Comparison of ENCODE assay signal across 8 cellular contexts in genomic region chr1:8373547-8374270, GRCh38. TPM values are rescaled to one million over a fixed set of nuclear protein-coding genes. Genes with fewer than 3 reads are reported as not detected.
DNase-seq lines count a peak whose midpoint lies in the region; ATAC-seq and TF ChIP-seq lines count a peak whose summit lies in the region.

No MANE protein-coding gene starts in this region.

- in situ Hi-C loops in ACHN (cut with HindIII; ENCODE audit: low pct_ligation_motif_present, low pct_unique_long_range_greater_than_20kb, low sequenced_read_pairs), result no loop called here

- H3K36me3 Mint-ChIP-seq in chondrocyte (ENCODE audit: low read depth), result no peaks in the 10 kb centered on the region

- no peak for ATAC-seq in GM19351 (IDR thresholded peaks at IDR 0.05; ENCODE audit: unreplicated experiment)
- no peak for ATAC-seq in HG03108 (IDR thresholded peaks at IDR 0.05; ENCODE audit: unreplicated experiment)

- H3K27me3 ChIP-seq in liver (ENCODE audit: control insufficient read depth in 4 of 4, insufficient read depth in 4 of 4, low read length in 3 of 4) (no peaks in the 10 kb centered on the region), subcutaneous abdominal adipose tissue (ENCODE audit: control insufficient read depth in 5 of 5, insufficient read depth in 4 of 5, low read length in 5 of 5) (no peaks in the 10 kb centered on the region)

- TF ChIP-seq CTCF in chondrocyte (IDR thresholded peaks at IDR 0.05) (no peak), liver (IDR thresholded peaks at IDR 0.05; ENCODE audit: low read depth, low read length, missing input control) (no peak)

- peak overlapping the region; percentile 53 for H3K4me3 Mint-ChIP-seq in chondrocyte (ENCODE audit: unreplicated experiment)

- H3K4me3 ChIP-seq in liver (ENCODE audit: low read depth in 1 of 3, low read length in 3 of 3) (no peak overlapping the region), subcutaneous abdominal adipose tissue (ENCODE audit: low read depth in 1 of 5, low read length in 5 of 5) (peak overlapping the region in 4 of 5 donors; percentile 2 to 44 (median 14))

- peaks cover 20 to 58% (median 52%) of the 10 kb centered on the region in 4 donors for H3K4me1 ChIP-seq in liver (ENCODE audit: control insufficient read depth in 4 of 4, insufficient read depth in 4 of 4, low read length in 3 of 4)
- H3K4me1 ChIP-seq in subcutaneous abdominal adipose tissue (ENCODE audit: control insufficient read depth in 5 of 5, insufficient read depth in 5 of 5, low read length in 5 of 5), result peaks cover 35 to 84% (median 76%) of the 10 kb centered on the region in 5 donors

- peak overlapping the region; percentile 26 to 61 for H3K27ac ChIP-seq in liver (ENCODE audit: low read depth in 1 of 2, low read length in 2 of 2)
- H3K27ac ChIP-seq in subcutaneous abdominal adipose tissue (ENCODE audit: low read depth, low read length), result peak overlapping the region; percentile 97

- H3K4me1 Mint-ChIP-seq in chondrocyte (ENCODE audit: low read depth), result peaks cover 69% of the 10 kb centered on the region

- H3K27ac Mint-ChIP-seq in chondrocyte (ENCODE audit: unreplicated experiment), result peak overlapping the region; percentile 96

- WGBS in liver, result 50% methylated on average over 21 of the region's 21 CpGs

- H3K9me3 ChIP-seq in liver (ENCODE audit: control insufficient read depth in 4 of 4, low read length in 3 of 4), result no peaks in the 10 kb centered on the region
- H3K9me3 ChIP-seq in subcutaneous abdominal adipose tissue (ENCODE audit: control insufficient read depth in 5 of 5, low read length in 5 of 5), result no peaks in the 10 kb centered on the region

- DNase-seq in ACHN (peak; percentile 83), NCI-H128 (lab: John Stamatoyannopoulos, UW; ENCODE audit: unreplicated experiment) (peak; percentile 53), chondrocyte (ENCODE audit: low spot score) (no peak), NK-92 (lab: John Stamatoyannopoulos, UW; ENCODE audit: unreplicated experiment) (no peak)

- no peaks in the 10 kb centered on the region for H3K9me3 Mint-ChIP-seq in chondrocyte (ENCODE audit: low read depth)

- H3K9ac ChIP-seq in liver (ENCODE audit: low read depth in 1 of 2, low read length in 2 of 2) (no peak overlapping the region), subcutaneous abdominal adipose tissue (ENCODE audit: low read length in 5 of 5) (peak overlapping the region; percentile 9 to 41 (median 35))

- H3K27me3 Mint-ChIP-seq in chondrocyte (ENCODE audit: low read depth), result no peaks in the 10 kb centered on the region

- TF ChIP-seq RAD21 in liver (IDR thresholded peaks at IDR 0.05), result peak in 1 of 2 donors; percentile 23

- H3K36me3 ChIP-seq in liver (ENCODE audit: control insufficient read depth in 4 of 4, insufficient read depth in 3 of 4, low read depth in 1 of 4, low read length in 3 of 4) (no peaks in the 10 kb centered on the region), subcutaneous abdominal adipose tissue (ENCODE audit: control insufficient read depth in 5 of 5, insufficient read depth in 5 of 5, low read length in 5 of 5) (peaks cover 0 to 9% (median 6%) of the 10 kb centered on the region in 5 donors)

TF ChIP-seq in liver, 16 proteins besides CTCF, POLR2A, EP300 and RAD21:
- TF ChIP-seq GABPA (IDR thresholded peaks at IDR 0.05 in 1 of 2, conservative IDR thresholded peaks at IDR 0.05 in 1 of 2) (no peak), SP1 (IDR thresholded peaks at IDR 0.05) (peak; percentile 43), NR2F2 (IDR thresholded peaks at IDR 0.05) (peak; percentile 55), ATF3 (IDR thresholded peaks at IDR 0.05) (peak; percentile 83), MAX (IDR thresholded peaks at IDR 0.05) (peak; percentile 62), RXRA (IDR thresholded peaks at IDR 0.05) (peak; percentile 36 to 74), EGR1 (IDR thresholded peaks at IDR 0.05; ENCODE audit: low read depth in 2 of 2) (peak in 1 of 2 donors; percentile 93), YY1 (IDR thresholded peaks at IDR 0.05) (peak; percentile 46), FOXA2 (IDR thresholded peaks at IDR 0.05) (no peak), TAF1 (conservative IDR thresholded peaks at IDR 0.05) (no peak), JUND (IDR thresholded peaks at IDR 0.05) (peak; percentile 97 to 99), HNF4G (IDR thresholded peaks at IDR 0.05) (no peak), HNF4A (conservative IDR thresholded peaks at IDR 0.05) (peak in 1 of 2 donors; percentile 33), FOXA1 (IDR thresholded peaks at IDR 0.05) (no peak)
- TF ChIP-seq, protein P1, sequence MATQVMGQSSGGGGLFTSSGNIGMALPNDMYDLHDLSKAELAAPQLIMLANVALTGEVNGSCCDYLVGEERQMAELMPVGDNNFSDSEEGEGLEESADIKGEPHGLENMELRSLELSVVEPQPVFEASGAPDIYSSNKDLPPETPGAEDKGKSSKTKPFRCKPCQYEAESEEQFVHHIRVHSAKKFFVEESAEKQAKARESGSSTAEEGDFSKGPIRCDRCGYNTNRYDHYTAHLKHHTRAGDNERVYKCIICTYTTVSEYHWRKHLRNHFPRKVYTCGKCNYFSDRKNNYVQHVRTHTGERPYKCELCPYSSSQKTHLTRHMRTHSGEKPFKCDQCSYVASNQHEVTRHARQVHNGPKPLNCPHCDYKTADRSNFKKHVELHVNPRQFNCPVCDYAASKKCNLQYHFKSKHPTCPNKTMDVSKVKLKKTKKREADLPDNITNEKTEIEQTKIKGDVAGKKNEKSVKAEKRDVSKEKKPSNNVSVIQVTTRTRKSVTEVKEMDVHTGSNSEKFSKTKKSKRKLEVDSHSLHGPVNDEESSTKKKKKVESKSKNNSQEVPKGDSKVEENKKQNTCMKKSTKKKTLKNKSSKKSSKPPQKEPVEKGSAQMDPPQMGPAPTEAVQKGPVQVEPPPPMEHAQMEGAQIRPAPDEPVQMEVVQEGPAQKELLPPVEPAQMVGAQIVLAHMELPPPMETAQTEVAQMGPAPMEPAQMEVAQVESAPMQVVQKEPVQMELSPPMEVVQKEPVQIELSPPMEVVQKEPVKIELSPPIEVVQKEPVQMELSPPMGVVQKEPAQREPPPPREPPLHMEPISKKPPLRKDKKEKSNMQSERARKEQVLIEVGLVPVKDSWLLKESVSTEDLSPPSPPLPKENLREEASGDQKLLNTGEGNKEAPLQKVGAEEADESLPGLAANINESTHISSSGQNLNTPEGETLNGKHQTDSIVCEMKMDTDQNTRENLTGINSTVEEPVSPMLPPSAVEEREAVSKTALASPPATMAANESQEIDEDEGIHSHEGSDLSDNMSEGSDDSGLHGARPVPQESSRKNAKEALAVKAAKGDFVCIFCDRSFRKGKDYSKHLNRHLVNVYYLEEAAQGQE (IDR thresholded peaks at IDR 0.05), result peak; percentile 51
- TF ChIP-seq, protein P2, sequence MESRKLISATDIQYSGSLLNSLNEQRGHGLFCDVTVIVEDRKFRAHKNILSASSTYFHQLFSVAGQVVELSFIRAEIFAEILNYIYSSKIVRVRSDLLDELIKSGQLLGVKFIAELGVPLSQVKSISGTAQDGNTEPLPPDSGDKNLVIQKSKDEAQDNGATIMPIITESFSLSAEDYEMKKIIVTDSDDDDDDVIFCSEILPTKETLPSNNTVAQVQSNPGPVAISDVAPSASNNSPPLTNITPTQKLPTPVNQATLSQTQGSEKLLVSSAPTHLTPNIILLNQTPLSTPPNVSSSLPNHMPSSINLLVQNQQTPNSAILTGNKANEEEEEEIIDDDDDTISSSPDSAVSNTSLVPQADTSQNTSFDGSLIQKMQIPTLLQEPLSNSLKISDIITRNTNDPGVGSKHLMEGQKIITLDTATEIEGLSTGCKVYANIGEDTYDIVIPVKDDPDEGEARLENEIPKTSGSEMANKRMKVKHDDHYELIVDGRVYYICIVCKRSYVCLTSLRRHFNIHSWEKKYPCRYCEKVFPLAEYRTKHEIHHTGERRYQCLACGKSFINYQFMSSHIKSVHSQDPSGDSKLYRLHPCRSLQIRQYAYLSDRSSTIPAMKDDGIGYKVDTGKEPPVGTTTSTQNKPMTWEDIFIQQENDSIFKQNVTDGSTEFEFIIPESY (IDR thresholded peaks at IDR 0.05), result peak; percentile 21

RNA-seq across cellular contexts. Expression of gene SLC45A1, which starts 55.8 kb away (rescaled TPM):
- total RNA-seq in chondrocyte (2.9 to 5.1 TPM (median 4.8 TPM) in 3 replicates), liver (under 1 TPM in 1 of 2 donors, not detected in 1; 0.08 TPM)
- polyA plus RNA-seq in liver, result under 1 TPM; 0.14 to 0.29 TPM

Comparison
In these comparisons a context has a peak if more than half of its experiments do, and no peak if none do; other contexts are left out.
1. DNase-seq: peak in ACHN (single experiment) and NCI-H128 (single experiment); none in chondrocyte (single experiment) and NK-92 (single experiment).
2. H3K4me3 ChIP-seq: peak in subcutaneous abdominal adipose tissue (4 of 5); none in liver (0 of 3).
3. H3K9ac ChIP-seq: peak in subcutaneous abdominal adipose tissue (5 of 5); none in liver (0 of 2).